10 cellular contexts compared by ENCODE assay signal in genomic region chr10:3853547-3853989, GRCh38.
DNase-seq lines count a peak whose midpoint lies in the region; ATAC-seq, FAIRE-seq and TF ChIP-seq lines count a peak whose summit lies in the region.
"Had no signal": no experiment of that assay in that cellular context is flagged by ENCODE, and none has a peak within 500 bp of the region (broad histone marks: within the 10 kb centered on the region; RNA-seq: fewer than 3 reads in every experiment).

No MANE protein-coding gene starts in this region.

- no peaks in the 10 kb centered on the region for H3K9me3 Mint-ChIP-seq in effector memory CD8-positive, alpha-beta T cell

- no peak for FAIRE-seq in A549 (lab: Jason Lieb, UNC)
- FAIRE-seq: HTR-8/SVneo had no signal

- H3K4me1 ChIP-seq in A549 (peaks cover 43% of the 10 kb centered on the region), muscle layer of colon (ENCODE audit: insufficient read depth, low read length) (peaks cover 27% of the 10 kb centered on the region)

- no peak for TF ChIP-seq POLR2A in A549 (IDR thresholded peaks at IDR 0.05; ENCODE audit: low read length)

- no peak for TF ChIP-seq CTCF in A549 (IDR thresholded peaks at IDR 0.05)
- TF ChIP-seq CTCF in LNCaP clone FGC (IDR thresholded peaks at IDR 0.05; ENCODE audit: control insufficient read depth, extremely low read depth, insufficient read depth), result no peak

- DNase-seq in A549 (ENCODE audit: low read depth in 1 of 2, low spot score in 1 of 2) (no peak), LNCaP clone FGC (ENCODE audit: low read depth) (peak; percentile 97)
- no peak for DNase-seq in effector memory CD8-positive, alpha-beta T cell
- DNase-seq: DMS79 had no signal

- peaks cover 20 to 32% of the 10 kb centered on the region in 2 donors for H3K4me1 Mint-ChIP-seq in effector memory CD8-positive, alpha-beta T cell (ENCODE audit: low read depth in 2 of 2)

- peak overlapping the region; percentile 91 to 99 for H3K27ac Mint-ChIP-seq in effector memory CD8-positive, alpha-beta T cell

- H3K27me3 Mint-ChIP-seq in effector memory CD8-positive, alpha-beta T cell, result no peaks in the 10 kb centered on the region

- H3K36me3 Mint-ChIP-seq in effector memory CD8-positive, alpha-beta T cell (ENCODE audit: insufficient read depth), result peaks cover 18% of the 10 kb centered on the region

- no peaks in the 10 kb centered on the region for H3K9me3 ChIP-seq in A549
- no peaks in the 10 kb centered on the region for H3K9me3 ChIP-seq in muscle layer of colon (ENCODE audit: low read length)

- H3K27me3 ChIP-seq in muscle layer of colon (ENCODE audit: control insufficient read depth in 1 of 2, insufficient read depth in 2 of 2, low read length in 2 of 2), result no peaks in the 10 kb centered on the region

- no peak overlapping the region for H3K4me3 ChIP-seq in A549
- no peak overlapping the region for H3K4me3 ChIP-seq in LNCaP clone FGC (ENCODE audit: low read depth, low read length)
- H3K4me3 ChIP-seq in muscle layer of colon (ENCODE audit: low read depth in 1 of 2, low read length in 2 of 2), result no peak overlapping the region

- TF ChIP-seq EP300 in A549 (IDR thresholded peaks at IDR 0.05), result no peak

- ATAC-seq in A549 (no peak), HG02610 (IDR thresholded peaks at IDR 0.05; ENCODE audit: unreplicated experiment) (no peak), HG02885 (IDR thresholded peaks at IDR 0.05; ENCODE audit: poor library complexity, unreplicated experiment) (no peak), HG03460 (IDR thresholded peaks at IDR 0.05; ENCODE audit: unreplicated experiment) (no peak), HG02981 (IDR thresholded peaks at IDR 0.05; ENCODE audit: unreplicated experiment) (no peak)
- no peak for ATAC-seq in effector memory CD8-positive, alpha-beta T cell (replicated peaks)

- peak overlapping the region; percentile 8 for H3K9ac ChIP-seq in muscle layer of colon (ENCODE audit: low read length)

- peak overlapping the region; percentile 77; the same call in 2 of the 3 replicates for H3K4me2 ChIP-seq in A549

- TF ChIP-seq RAD21 in A549 (conservative IDR thresholded peaks at IDR 0.05 in 1 of 2, IDR thresholded peaks at IDR 0.05 in 1 of 2), result no peak

- H3K27ac ChIP-seq in A549 (peak overlapping the region; percentile 92 to 94), muscle layer of colon (ENCODE audit: low read depth, low read length) (peak overlapping the region; percentile 86)

- POLR2A ChIA-PET in A549 (lab: Yijun Ruan, JAX), result interaction anchor here (2.3 to 3.1 kb wide), 4 partner anchors 33 to 491 kb away, joined by 10 to 79 read pairs (median 16); partner anchors contain the start of gene KLF6

- H3K36me3 ChIP-seq in muscle layer of colon (ENCODE audit: insufficient read depth, low read length), result no peaks in the 10 kb centered on the region

- 92% methylated on average over 6 of the region's 6 CpGs for WGBS in A549 (ENCODE audit: missing lambda C conversion rate)

- CTCF ChIA-PET in A549 (lab: Yijun Ruan, JAX), result interaction anchor here (0.6 to 1.9 kb wide), 5 partner anchors 12 to 914 kb away, joined by 3 to 7 read pairs (median 3); partner anchors contain the start of gene KLF6

- H3K4me3 Mint-ChIP-seq in effector memory CD8-positive, alpha-beta T cell, result peak overlapping the region in 1 of 2 donors; percentile 17

TF ChIP-seq in A549, 52 proteins besides CTCF, POLR2A, EP300 and RAD21:
- TF ChIP-seq CHD4 (IDR thresholded peaks at IDR 0.05; ENCODE audit: borderline replicate concordance), result no peak
- no peak for TF ChIP-seq TP53 (CRISPR knock-in tag; IDR thresholded peaks at IDR 0.05)
- no peak for TF ChIP-seq RNF2 (IDR thresholded peaks at IDR 0.05; ENCODE audit: borderline replicate concordance, low read depth)
- TF ChIP-seq HOXA7 (CRISPR knock-in tag; IDR thresholded peaks at IDR 0.05), result no peak
